6 cellular contexts compared by ENCODE assay signal in genomic region chr12:55706840-55707671, GRCh38. TPM values are rescaled to one million over a fixed set of nuclear protein-coding genes. Genes with fewer than 3 reads are reported as not detected.
DNase-seq lines count a peak whose midpoint lies in the region; ATAC-seq and TF ChIP-seq lines count a peak whose summit lies in the region.

No MANE protein-coding gene starts in this region.

- no peaks in the 10 kb centered on the region for H3K36me3 ChIP-seq in cardiac muscle cell

- no peak overlapping the region for H3K27ac Mint-ChIP-seq in activated naive CD4-positive, alpha-beta T cell treated with anti-CD3 and anti-CD28 coated beads for 36 hours

- peaks cover 58% of the 10 kb centered on the region for H3K4me1 ChIP-seq in cardiac muscle cell (ENCODE audit: low read depth)

- peak overlapping the region; percentile 82 for H3K4me3 ChIP-seq in cardiac muscle cell

- H3K4me3 Mint-ChIP-seq in activated naive CD4-positive, alpha-beta T cell treated with anti-CD3 and anti-CD28 coated beads for 36 hours = peak overlapping the region; percentile 80

- H3K27ac ChIP-seq in cardiac muscle cell = no peak overlapping the region
- H3K27ac ChIP-seq in substantia nigra (ENCODE audit: low read depth, low read length, poor library complexity, severe bottlenecking) = peak overlapping the region; percentile 45

- H3K27me3 Mint-ChIP-seq in activated naive CD4-positive, alpha-beta T cell treated with anti-CD3 and anti-CD28 coated beads for 36 hours (ENCODE audit: low read depth) = peaks cover 25% of the 10 kb centered on the region

- TF ChIP-seq CTCF in cardiac muscle cell (IDR thresholded peaks at IDR 0.05; ENCODE audit: low read depth, low read length) = no peak

- intact Hi-C loops in activated naive CD4-positive, alpha-beta T cell treated with anti-CD3 and anti-CD28 coated beads for 36 hours (cut with micrococcal nuclease) = no loop called here

- no peak for DNase-seq in activated naive CD4-positive, alpha-beta T cell treated with anti-CD3 and anti-CD28 coated beads for 36 hours
- DNase-seq in activated naive CD4-positive, alpha-beta T cell treated with anti-CD3 and anti-CD28 coated beads, Interleukin-2, amount 50 U/mL, for 16 hours = no peak
- DNase-seq in cardiac muscle cell (ENCODE audit: low read depth in 1 of 2, low spot score in 1 of 2) (peak in 1 of 2 donors; percentile 42), substantia nigra (lab: John Stamatoyannopoulos, UW) (peak in 4 of 49 donors; percentile 28 to 75 (median 35)), globus pallidus (ENCODE audit: low spot score) (no peak)

- no peaks in the 10 kb centered on the region for H3K36me3 Mint-ChIP-seq in activated naive CD4-positive, alpha-beta T cell treated with anti-CD3 and anti-CD28 coated beads for 36 hours (ENCODE audit: low read depth)

- no peaks in the 10 kb centered on the region for H3K9me3 Mint-ChIP-seq in activated naive CD4-positive, alpha-beta T cell treated with anti-CD3 and anti-CD28 coated beads for 36 hours

- ATAC-seq in GM18511 (IDR thresholded peaks at IDR 0.05; ENCODE audit: unreplicated experiment) = no peak

- H3K4me1 Mint-ChIP-seq in activated naive CD4-positive, alpha-beta T cell treated with anti-CD3 and anti-CD28 coated beads for 36 hours (ENCODE audit: low read depth) = peaks cover 14% of the 10 kb centered on the region

- no peaks in the 10 kb centered on the region for H3K9me3 ChIP-seq in cardiac muscle cell (ENCODE audit: low read depth)

- CTCF ChIA-PET in activated naive CD4-positive, alpha-beta T cell treated with anti-CD3 and anti-CD28 coated beads for 36 hours (lab: Charles Lee) = interaction anchor here (1.4 to 3.3 kb wide), 3 partner anchors 31 to 96 kb away, joined by 3 to 10 read pairs (median 3); no protein-coding TSS in a partner anchor

- no peaks in the 10 kb centered on the region for H3K27me3 ChIP-seq in cardiac muscle cell

RNA-seq across cellular contexts. Expression of gene ITGA7, which starts 0.6 kb away (rescaled TPM):
- total RNA-seq in activated naive CD4-positive, alpha-beta T cell treated with anti-CD3 and anti-CD28 coated beads for 36 hours = 1 to 10 TPM; 3.9 to 4.8 TPM
- 93.9 and 101 TPM in 2 replicates for total RNA-seq in cardiac muscle cell
- polyA plus RNA-seq in cardiac muscle cell = 32.9 and 39.5 TPM in 2 replicates

RNA-seq across cellular contexts. Expression of gene BLOC1S1, which starts 8.8 kb away (rescaled TPM):
- 100 to 1,000 TPM; 118 to 124 TPM for total RNA-seq in activated naive CD4-positive, alpha-beta T cell treated with anti-CD3 and anti-CD28 coated beads for 36 hours
- 133 and 194 TPM in 2 replicates for total RNA-seq in cardiac muscle cell
- polyA plus RNA-seq in cardiac muscle cell = 147 and 159 TPM in 2 replicates

RNA-seq across cellular contexts. Expression of gene RDH5, which starts 13.1 kb away (rescaled TPM):
- total RNA-seq in activated naive CD4-positive, alpha-beta T cell treated with anti-CD3 and anti-CD28 coated beads for 36 hours = 1 to 10 TPM; 2.1 to 2.6 TPM
- total RNA-seq in cardiac muscle cell = 10.1 and 11.2 TPM in 2 replicates
- polyA plus RNA-seq in cardiac muscle cell = 6.6 and 12.6 TPM in 2 replicates

RNA-seq across cellular contexts. Expression of gene CD63, which starts 21.8 kb away (rescaled TPM):
- total RNA-seq in activated naive CD4-positive, alpha-beta T cell treated with anti-CD3 and anti-CD28 coated beads for 36 hours = 10 to 100 TPM; 62.3 to 73.6 TPM
- 268 and 584 TPM in 2 replicates for total RNA-seq in cardiac muscle cell
- 694 and 1,103 TPM in 2 replicates for polyA plus RNA-seq in cardiac muscle cell

RNA-seq across cellular contexts. Expression of gene GDF11, which starts 35.9 kb away (rescaled TPM):
- 1 to 10 TPM; 4.2 TPM for total RNA-seq in activated naive CD4-positive, alpha-beta T cell treated with anti-CD3 and anti-CD28 coated beads for 36 hours
- 53.1 and 54.2 TPM in 2 replicates for total RNA-seq in cardiac muscle cell
- 13.5 and 14.1 TPM in 2 replicates for polyA plus RNA-seq in cardiac muscle cell

Comparison
In these comparisons a context has a peak if more than half of its experiments do, and no peak if none do; other contexts are left out.
1. RNA of gene ITGA7, which starts 0.6 kb away (total RNA-seq): 93.9 to 101 TPM in cardiac muscle cell; 3.9 to 4.8 TPM in activated naive CD4-positive, alpha-beta T cell treated with anti-CD3 and anti-CD28 coated beads for 36 hours; every median in the first group is over 10 times any median in the second.